Comparison of ENCODE assay signal across 9 cellular contexts in the genomic region with DNA sequence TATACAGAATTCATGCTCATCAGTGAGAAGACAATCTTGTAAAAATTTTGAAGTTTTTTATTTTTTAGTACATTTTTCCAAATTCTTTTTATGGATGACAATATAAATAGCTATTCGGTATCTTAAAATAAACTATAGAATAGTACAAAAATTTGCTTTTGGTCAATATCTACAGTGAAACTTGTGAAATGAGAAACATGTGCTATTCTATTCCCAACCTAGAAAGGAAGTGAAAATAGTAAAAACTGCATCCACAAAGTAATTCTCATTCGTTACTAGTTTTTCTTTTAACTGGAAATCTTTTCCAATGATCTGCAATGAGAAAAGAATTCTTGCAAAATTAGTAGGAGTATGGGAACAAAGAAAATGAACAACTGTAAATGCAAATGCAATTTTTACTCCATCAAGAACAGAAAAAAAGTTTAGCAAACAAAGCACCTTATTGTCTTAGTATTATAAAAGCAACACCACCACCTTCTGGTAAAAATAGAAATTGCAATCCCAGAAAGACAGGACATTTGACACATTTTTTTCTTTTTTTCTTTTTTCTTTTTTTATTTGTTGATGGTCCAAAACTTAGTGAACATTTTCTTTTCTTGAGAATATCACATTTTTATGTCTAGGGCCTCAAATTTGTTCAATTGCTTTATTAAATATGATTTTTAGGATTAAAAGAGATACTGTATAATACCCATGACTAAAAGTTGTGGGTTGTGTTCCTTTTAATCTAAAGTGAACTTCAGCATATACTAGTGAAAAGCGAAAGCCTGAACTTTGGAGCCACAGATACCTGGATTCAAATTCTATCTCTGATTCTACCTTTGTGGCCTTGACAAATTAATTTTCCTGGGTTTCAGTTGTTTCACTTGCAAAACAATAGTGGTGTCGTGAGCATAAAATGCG.
DNase-seq lines count a peak whose midpoint lies in the region; ATAC-seq, FAIRE-seq and TF ChIP-seq lines count a peak whose summit lies in the region.
"Had no signal": no experiment of that assay in that cellular context is flagged by ENCODE, and none has a peak within 500 bp of the region (broad histone marks: within the 10 kb centered on the region; RNA-seq: fewer than 3 reads in every experiment).

No MANE protein-coding gene starts in this region.

- H3K27ac ChIP-seq in Karpas-422 (ENCODE audit: low read length): no peak overlapping the region
- H3K27ac ChIP-seq: SK-N-MC had no signal

- POLR2A ChIA-PET in Caco-2 (lab: Charles Lee): interaction anchor here (0.5 kb wide), 1 partner anchor 86 kb away, joined by 8 read pairs; no protein-coding TSS in a partner anchor

- H3K9me3 Mint-ChIP-seq in Caco-2 (ENCODE audit: unreplicated experiment): peaks cover 20% of the 10 kb centered on the region

- CTCF ChIA-PET in Caco-2 (lab: Charles Lee): interaction anchor here (1.0 kb wide), 1 partner anchor 85 kb away, joined by 4 read pairs; no protein-coding TSS in a partner anchor

- ATAC-seq in GM18909 (IDR thresholded peaks at IDR 0.05; ENCODE audit: poor library complexity, unreplicated experiment): peak; percentile 77

- H3K9me3 ChIP-seq in Caco-2 (peaks cover 10% of the 10 kb centered on the region), Karpas-422 (ENCODE audit: low read length) (no peaks in the 10 kb centered on the region)

- peak; percentile 89 for FAIRE-seq in TTC549 (lab: Jason Lieb, UNC)

- peaks cover 8% of the 10 kb centered on the region for H3K4me1 Mint-ChIP-seq in Caco-2 (ENCODE audit: low read depth, unreplicated experiment)

- H3K27me3 Mint-ChIP-seq in Caco-2 (ENCODE audit: insufficient read depth, unreplicated experiment): no peaks in the 10 kb centered on the region

- H3K27me3 ChIP-seq in Caco-2 (replicated peaks; ENCODE audit: control insufficient read depth, insufficient read depth, low read length) (no peaks in the 10 kb centered on the region), Karpas-422 (ENCODE audit: low read length) (no peaks in the 10 kb centered on the region), kidney epithelial cell (ENCODE audit: control insufficient read depth, insufficient read depth, low read length) (no peaks in the 10 kb centered on the region)

- no TSS peak for BruUV-seq in Caco-2 (replicated peaks; lab: Mats Ljungman, UMichigan)

- H3K27ac Mint-ChIP-seq in Caco-2 (ENCODE audit: unreplicated experiment): no peak overlapping the region

- intact Hi-C loops in Caco-2 (cut with micrococcal nuclease; ENCODE audit: unreplicated experiment): loop anchor here (1.0 to 5.0 kb wide), 8 partner anchors 70 to 831 kb away; no protein-coding TSS in a partner anchor

- H3K36me3 ChIP-seq in Caco-2 (ENCODE audit: control insufficient read depth, insufficient read depth, low read length) (no peaks in the 10 kb centered on the region), Karpas-422 (ENCODE audit: insufficient read depth, low read length) (no peaks in the 10 kb centered on the region), kidney epithelial cell (ENCODE audit: control insufficient read depth, insufficient read depth, low read length) (no peaks in the 10 kb centered on the region)

- no peak overlapping the region for H2AFZ ChIP-seq in Karpas-422 (ENCODE audit: low read length)

- H3K9ac ChIP-seq in Karpas-422 (ENCODE audit: low read length): no peak overlapping the region

- no peak overlapping the region for H3K4me2 ChIP-seq in Karpas-422 (ENCODE audit: low read depth, low read length, poor library complexity, severe bottlenecking)

- no peak overlapping the region for H3K4me3 Mint-ChIP-seq in Caco-2 (ENCODE audit: unreplicated experiment)

- DNase-seq in Caco-2: peak in 1 of 2 experiments; percentile 67
- peak; percentile 81 for DNase-seq in Karpas-422
- peak; percentile 4 for DNase-seq in kidney epithelial cell (ENCODE audit: low read depth)
- no peak for DNase-seq in islet precursor cell
- no peak for DNase-seq in GM19238 (ENCODE audit: insufficient read length, low spot score)
- no peak for DNase-seq in NCI-H1105 treated with DMSO at 0.1 percent for 48 hours (lab: John Stamatoyannopoulos, UW)

- H3K4me1 ChIP-seq in Caco-2 (peaks cover 36% of the 10 kb centered on the region), Karpas-422 (ENCODE audit: low read length) (no peaks in the 10 kb centered on the region)

- H3K79me2 ChIP-seq in Karpas-422 (ENCODE audit: low read length): no peaks in the 10 kb centered on the region

- H3K4me3 ChIP-seq in Caco-2 (ENCODE audit: low read depth, low read length): no peak overlapping the region
- H3K4me3 ChIP-seq in Karpas-422 (ENCODE audit: low read length): no peak overlapping the region
- no peak overlapping the region for H3K4me3 ChIP-seq in kidney epithelial cell (ENCODE audit: low read depth, low read length)
- H3K4me3 ChIP-seq: SK-N-MC had no signal

- H3K36me3 Mint-ChIP-seq in Caco-2 (ENCODE audit: insufficient read depth, unreplicated experiment): no peaks in the 10 kb centered on the region

- no peaks in the 10 kb centered on the region for H3K9me2 ChIP-seq in Karpas-422 (replicated peaks; ENCODE audit: insufficient read depth, low read length)

- TF ChIP-seq CTCF in Caco-2 (IDR thresholded peaks at IDR 0.05; ENCODE audit: insufficient read depth in 1 of 2, low read depth in 1 of 2, low read length in 1 of 2, severe bottlenecking in 1 of 2, unreplicated experiment in 1 of 2) (peak; percentile 60 to 83), kidney epithelial cell (IDR thresholded peaks at IDR 0.05; ENCODE audit: insufficient read depth, low read length, poor library complexity, severe bottlenecking) (peak; percentile 41)

- no peaks in the 10 kb centered on the region for H4K20me1 ChIP-seq in Karpas-422 (ENCODE audit: insufficient read depth, low read depth, low read length)

Comparison
In these comparisons a context has a peak if more than half of its experiments do, and no peak if none do; other contexts are left out.
1. DNase-seq: peak in Karpas-422 (single experiment) and kidney epithelial cell (single experiment); none in islet precursor cell (single experiment), GM19238 (single experiment) and NCI-H1105 treated with DMSO at 0.1 percent for 48 hours (single experiment).